ENCODE assay signal across 20 cellular contexts in the genomic region with DNA sequence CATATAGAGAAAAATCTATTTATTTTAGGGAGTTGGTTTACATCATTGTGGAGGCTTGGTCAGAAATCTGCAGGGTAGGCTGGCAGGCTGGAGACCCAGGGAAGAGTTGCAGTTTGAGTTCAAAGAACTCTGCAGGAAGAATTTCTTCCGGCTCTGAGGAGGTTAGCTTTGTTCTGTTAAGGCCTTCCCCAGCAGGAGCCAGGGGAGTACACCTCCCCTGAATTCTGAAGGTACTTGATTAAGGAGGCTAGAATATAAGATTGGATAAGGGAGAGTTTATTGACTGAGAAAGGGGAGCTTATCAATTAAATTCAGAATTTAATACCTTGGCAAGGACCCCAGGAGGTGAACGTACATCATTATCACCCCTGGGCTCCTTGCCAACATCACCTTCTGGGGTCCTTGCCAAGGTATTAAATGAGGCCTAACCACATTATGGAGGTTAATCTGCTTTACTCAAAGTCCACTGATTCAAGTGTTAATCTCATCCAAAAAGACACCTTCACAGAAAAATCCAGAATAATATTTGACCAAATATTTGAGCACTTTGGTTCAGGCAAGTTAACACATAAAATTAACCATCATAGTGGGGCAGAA.
DNase-seq lines count a peak whose midpoint lies in the region; ATAC-seq and TF ChIP-seq lines count a peak whose summit lies in the region.
"Had no signal": no experiment of that assay in that cellular context is flagged by ENCODE, and none has a peak within 500 bp of the region (broad histone marks: within the 10 kb centered on the region; RNA-seq: fewer than 3 reads in every experiment).

No MANE protein-coding gene starts in this region.

- H3K4me3 Mint-ChIP-seq in mesothelial cell of epicardium = no peak overlapping the region
- H3K4me3 Mint-ChIP-seq: activated B cell treated with CpG ODN at 0.5 μM for 24 hours; activated naive CD4-positive, alpha-beta T cell treated with anti-CD3 and anti-CD28 coated beads for 36 hours had no signal

- intact Hi-C loops in Right ventricle myocardium inferior (cut with DNase I) = no loop called here

- TF ChIP-seq CTCF in mesothelial cell of epicardium (IDR thresholded peaks at IDR 0.05; ENCODE audit: unreplicated experiment) = no peak

- no peak for ATAC-seq in Right ventricle myocardium inferior
- ATAC-seq: body of pancreas, HepG2, left lung had no signal

- TF ChIP-seq RAD21 in Ishikawa (IDR thresholded peaks at IDR 0.05; ENCODE audit: low read depth) = no peak

- H3K36me3 Mint-ChIP-seq in mesothelial cell of epicardium = no peaks in the 10 kb centered on the region

- TF ChIP-seq EP300 in Ishikawa (IDR thresholded peaks at IDR 0.05; ENCODE audit: borderline replicate concordance) = no peak

- H3K27me3 Mint-ChIP-seq in mesothelial cell of epicardium (ENCODE audit: low read depth) = no peaks in the 10 kb centered on the region
- H3K27me3 Mint-ChIP-seq: activated B cell treated with CpG ODN at 0.5 μM for 24 hours had no signal

- DNase-seq in NCI-H2029 treated with DMSO at 0.1 percent for 48 hours (lab: John Stamatoyannopoulos, UW) (peak; percentile 71), NCI-H69 (lab: John Stamatoyannopoulos, UW) (peak; percentile 97), mesothelial cell of epicardium (ENCODE audit: low spot score in 2 of 2, unreplicated experiment in 2 of 2) (no peak), HT-29 (ENCODE audit: low spot score) (no peak), Right ventricle myocardium inferior (ENCODE audit: missing footprints) (no peak), NOMO-1 treated with dmso at 0.1 percent for 144 hours (lab: John Stamatoyannopoulos, UW; ENCODE audit: unreplicated experiment) (no peak)
- DNase-seq: activated B cell treated with CpG ODN at 0.5 μM for 24 hours; activated CD4-positive, alpha-beta T cell treated with anti-CD3 and anti-CD28 coated beads, Interleukin-2, amount 50 U/mL, for 4 hours; activated naive CD4-positive, alpha-beta T cell treated with anti-CD3 and anti-CD28 coated beads for 36 hours; adrenal gland; body of pancreas; GOT3; left lung; mesendoderm; NCI-H226; SIG-M5; sigmoid colon; stimulated activated naive CD4-positive, alpha-beta T cell treated with Interleukin-2 at 50 U/mL for 16 hours had no signal

- peaks cover 8% of the 10 kb centered on the region for H3K4me1 Mint-ChIP-seq in mesothelial cell of epicardium
- H3K4me1 Mint-ChIP-seq: activated B cell treated with CpG ODN at 0.5 μM for 24 hours had no signal

- H3K9me3 Mint-ChIP-seq in mesothelial cell of epicardium = peaks cover 14% of the 10 kb centered on the region

- peak overlapping the region; percentile 65 for H3K27ac Mint-ChIP-seq in mesothelial cell of epicardium
- H3K27ac Mint-ChIP-seq: activated B cell treated with CpG ODN at 0.5 μM for 24 hours; activated naive CD4-positive, alpha-beta T cell treated with anti-CD3 and anti-CD28 coated beads for 36 hours had no signal

TF ChIP-seq in Ishikawa, 13 proteins besides CTCF, POLR2A, EP300 and RAD21:
- TF ChIP-seq, protein P1, sequence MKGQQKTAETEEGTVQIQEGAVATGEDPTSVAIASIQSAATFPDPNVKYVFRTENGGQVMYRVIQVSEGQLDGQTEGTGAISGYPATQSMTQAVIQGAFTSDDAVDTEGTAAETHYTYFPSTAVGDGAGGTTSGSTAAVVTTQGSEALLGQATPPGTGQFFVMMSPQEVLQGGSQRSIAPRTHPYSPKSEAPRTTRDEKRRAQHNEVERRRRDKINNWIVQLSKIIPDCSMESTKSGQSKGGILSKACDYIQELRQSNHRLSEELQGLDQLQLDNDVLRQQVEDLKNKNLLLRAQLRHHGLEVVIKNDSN (IDR thresholded peaks at IDR 0.05) = no peak
- peak; percentile 54 for TF ChIP-seq NFIC (IDR thresholded peaks at IDR 0.05)

Comparison
In these comparisons a context has a peak if more than half of its experiments do, and no peak if none do; other contexts are left out.
1. DNase-seq: peak in NCI-H2029 treated with DMSO at 0.1 percent for 48 hours (single experiment) and NCI-H69 (single experiment); none in mesothelial cell of epicardium (0 of 2), HT-29 (single experiment), Right ventricle myocardium inferior (single experiment) and NOMO-1 treated with dmso at 0.1 percent for 144 hours (single experiment).